ENCODE assay signal across 18 cellular contexts in the genomic region with DNA sequence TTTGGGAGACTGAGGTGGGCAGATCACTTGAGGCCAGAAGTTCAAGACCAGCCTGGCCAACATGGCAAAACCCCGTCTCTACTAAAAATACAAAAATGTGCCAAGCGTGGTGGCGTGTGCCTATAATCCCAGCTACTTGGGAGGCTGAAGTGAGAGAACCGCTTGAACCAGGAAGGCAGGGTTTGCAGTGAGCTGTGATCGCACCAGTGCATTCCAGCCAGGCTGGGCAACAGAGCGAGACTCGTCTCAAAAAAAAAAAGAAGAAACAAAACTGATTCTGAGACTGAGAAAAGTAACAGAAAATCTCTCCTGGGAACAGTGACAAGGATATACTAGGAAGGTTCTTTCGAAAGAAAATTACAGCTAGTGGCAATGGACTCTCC. TPM values are rescaled to one million over a fixed set of nuclear protein-coding genes. Genes with fewer than 3 reads are reported as not detected.
A peak's percentile ranks its signal among the peaks of the same experiment; 100 is the strongest.
DNase-seq lines count a peak whose midpoint lies in the region; ATAC-seq and TF ChIP-seq lines count a peak whose summit lies in the region.
"Had no signal": no experiment of that assay in that cellular context is flagged by ENCODE, and none has a peak within 500 bp of the region (broad histone marks: within the 10 kb centered on the region; RNA-seq: fewer than 3 reads in every experiment).

No MANE protein-coding gene starts in this region.

- peak overlapping the region; percentile 71 to 92 (median 82) for H3K4me3 Mint-ChIP-seq in IgD-negative memory B cell
- no peak overlapping the region for H3K4me3 Mint-ChIP-seq in activated CD4-positive, alpha-beta T cell treated with anti-CD3 and anti-CD28 coated beads for 36 hours
- H3K4me3 Mint-ChIP-seq: activated naive CD4-positive, alpha-beta T cell treated with anti-CD3 and anti-CD28 coated beads, Interleukin-2, amount 10 ng/mL, durations not matched to agents 7 days and 5 days had no signal

- DNase-seq in GM06990 (ENCODE audit: extremely low read depth, insufficient read length) (peak; percentile 75), mucosa of descending colon (no peak), lower lobe of right lung (no peak), HPDE6-E6E7 (ENCODE audit: extremely low spot score) (no peak), C1 segment of cervical spinal cord (lab: John Stamatoyannopoulos, UW) (no peak)
- no peak for DNase-seq in activated CD4-positive, alpha-beta T cell treated with anti-CD3 and anti-CD28 coated beads for 36 hours
- DNase-seq: activated naive CD4-positive, alpha-beta T cell treated with anti-CD3 and anti-CD28 coated beads, Interleukin-2, amount 10 ng/mL, durations not matched to agents 7 days and 5 days; effector CD8-positive, alpha-beta T cell; left lung; NCI-H1694; NCI-H524 treated with DMSO at 0.1 percent for 48 hours; stomach; WERI-Rb-1 had no signal

- CTCF ChIA-PET in activated CD4-positive, alpha-beta T cell treated with anti-CD3 and anti-CD28 coated beads for 36 hours (lab: Charles Lee) = interaction anchor here (1.3 to 2.0 kb wide), 2 partner anchors 10 to 15 kb away, joined by 3 to 4 read pairs; no protein-coding TSS in a partner anchor

- H3K27ac Mint-ChIP-seq in IgD-negative memory B cell = peak overlapping the region; percentile 84 to 94 (median 93)
- no peak overlapping the region for H3K27ac Mint-ChIP-seq in activated CD4-positive, alpha-beta T cell treated with anti-CD3 and anti-CD28 coated beads for 36 hours
- H3K27ac Mint-ChIP-seq: activated naive CD4-positive, alpha-beta T cell treated with anti-CD3 and anti-CD28 coated beads, Interleukin-2, amount 10 ng/mL, durations not matched to agents 7 days and 5 days had no signal

- peak; percentile 43 for ATAC-seq in GM19452 (IDR thresholded peaks at IDR 0.05; ENCODE audit: unreplicated experiment)
- ATAC-seq in mucosa of descending colon = peak; percentile 38
- no peak for ATAC-seq in lower lobe of right lung
- no peak for ATAC-seq in activated CD4-positive, alpha-beta T cell treated with anti-CD3 and anti-CD28 coated beads for 36 hours
- ATAC-seq: left lung, sciatic nerve had no signal

- intact Hi-C loops in mucosa of descending colon (cut with DNase I, micrococcal nuclease) (no loop called here), lower lobe of right lung (cut with DNase I) (no loop called here)
- intact Hi-C loops in activated CD4-positive, alpha-beta T cell treated with anti-CD3 and anti-CD28 coated beads for 36 hours (cut with DNase I, micrococcal nuclease) = no loop called here

- POLR2A ChIA-PET in activated CD4-positive, alpha-beta T cell treated with anti-CD3 and anti-CD28 coated beads for 36 hours (lab: Charles Lee) = no interaction called here

- H3K4me3 ChIP-seq in GM06990 (replicated peaks; ENCODE audit: low read depth, low read length) (peak overlapping the region; percentile 10; the same call in 1 of the 2 replicates), mucosa of descending colon (no peak overlapping the region), lower lobe of right lung (no peak overlapping the region)
- H3K4me3 ChIP-seq: left lung, Peyer's patch, stomach had no signal

- H3K27me3 ChIP-seq in GM06990 (replicated peaks; ENCODE audit: control insufficient read depth, insufficient read depth, low read length) = no peaks in the 10 kb centered on the region
- no peaks in the 10 kb centered on the region for H3K27me3 ChIP-seq in lower lobe of right lung (ENCODE audit: low read depth)
- H3K27me3 ChIP-seq: left lung, Peyer's patch, stomach had no signal

- no peak overlapping the region for H3K27ac ChIP-seq in lower lobe of right lung
- H3K27ac ChIP-seq: Peyer's patch, WERI-Rb-1 had no signal

- H3K4me1 ChIP-seq in mucosa of descending colon (ENCODE audit: low read depth) (peaks cover 26% of the 10 kb centered on the region), lower lobe of right lung (peaks cover 59% of the 10 kb centered on the region)

- no peaks in the 10 kb centered on the region for H3K9me3 Mint-ChIP-seq in IgD-negative memory B cell
- H3K9me3 Mint-ChIP-seq in activated CD4-positive, alpha-beta T cell treated with anti-CD3 and anti-CD28 coated beads for 36 hours (ENCODE audit: low read depth) = no peaks in the 10 kb centered on the region
- H3K9me3 Mint-ChIP-seq: activated naive CD4-positive, alpha-beta T cell treated with anti-CD3 and anti-CD28 coated beads, Interleukin-2, amount 10 ng/mL, durations not matched to agents 7 days and 5 days had no signal

- TF ChIP-seq CTCF in GM06990 (IDR thresholded peaks at IDR 0.05; ENCODE audit: insufficient read depth, low read length, poor library complexity, severe bottlenecking) (no peak), mucosa of descending colon (IDR thresholded peaks at IDR 0.05) (no peak), lower lobe of right lung (IDR thresholded peaks at IDR 0.05) (no peak)

- H3K27me3 Mint-ChIP-seq in IgD-negative memory B cell = no peaks in the 10 kb centered on the region
- no peaks in the 10 kb centered on the region for H3K27me3 Mint-ChIP-seq in activated CD4-positive, alpha-beta T cell treated with anti-CD3 and anti-CD28 coated beads for 36 hours
- H3K27me3 Mint-ChIP-seq: activated naive CD4-positive, alpha-beta T cell treated with anti-CD3 and anti-CD28 coated beads, Interleukin-2, amount 10 ng/mL, durations not matched to agents 7 days and 5 days had no signal

- peaks cover 1% of the 10 kb centered on the region for H3K36me3 Mint-ChIP-seq in IgD-negative memory B cell
- no peaks in the 10 kb centered on the region for H3K36me3 Mint-ChIP-seq in activated CD4-positive, alpha-beta T cell treated with anti-CD3 and anti-CD28 coated beads for 36 hours (ENCODE audit: low read depth)

- H3K36me3 ChIP-seq in GM06990 (ENCODE audit: control insufficient read depth, insufficient read depth, low read length) = no peaks in the 10 kb centered on the region
- no peaks in the 10 kb centered on the region for H3K36me3 ChIP-seq in mucosa of descending colon (ENCODE audit: low read depth)
- no peaks in the 10 kb centered on the region for H3K36me3 ChIP-seq in lower lobe of right lung
- H3K36me3 ChIP-seq: left lung, Peyer's patch, stomach, WERI-Rb-1 had no signal

- H3K9me3 ChIP-seq in mucosa of descending colon (no peaks in the 10 kb centered on the region), lower lobe of right lung (no peaks in the 10 kb centered on the region)
- H3K9me3 ChIP-seq: left lung, Peyer's patch, stomach had no signal

- H3K4me1 Mint-ChIP-seq in IgD-negative memory B cell = peaks cover 49 to 61% (median 50%) of the 10 kb centered on the region in 3 donors
- H3K4me1 Mint-ChIP-seq in activated CD4-positive, alpha-beta T cell treated with anti-CD3 and anti-CD28 coated beads for 36 hours = peaks cover 68% of the 10 kb centered on the region

RNA-seq across cellular contexts. Expression of a gene that starts 20.9 kb away (rescaled TPM):
- polyA plus RNA-seq in IgD-negative memory B cell = 58.4 TPM
- 10 to 100 TPM; 39.1 to 70.6 (median 52.2) TPM for total RNA-seq in mucosa of descending colon
- 61.9 TPM for total RNA-seq in lower lobe of right lung
- 10 to 100 TPM; 66.9 to 81.5 TPM for total RNA-seq in activated CD4-positive, alpha-beta T cell treated with anti-CD3 and anti-CD28 coated beads for 36 hours

RNA-seq across cellular contexts. Expression of a gene that starts 50.1 kb away (rescaled TPM):
- 0.69 TPM for polyA plus RNA-seq in IgD-negative memory B cell
- total RNA-seq in mucosa of descending colon (under 1 TPM; 0.09 to 0.27 (median 0.19) TPM), lower lobe of right lung (0.32 TPM)
- under 1 TPM in 1 of 2 experiments, not detected in 1; 0.11 TPM for total RNA-seq in activated CD4-positive, alpha-beta T cell treated with anti-CD3 and anti-CD28 coated beads for 36 hours
- total RNA-seq: bronchial epithelial cell had no signal

Comparison
In these comparisons a context has a peak if more than half of its experiments do, and no peak if none do; other contexts are left out.
1. ATAC-seq: peak in GM19452 (single experiment) and mucosa of descending colon (single experiment); none in lower lobe of right lung (0 of 2) and activated CD4-positive, alpha-beta T cell treated with anti-CD3 and anti-CD28 coated beads for 36 hours (single experiment).